12 cellular contexts compared by ENCODE assay signal in genomic region chr1:68624233-68624632, GRCh38.
DNase-seq lines count a peak whose midpoint lies in the region; TF ChIP-seq lines count a peak whose summit lies in the region.
"Had no signal": no experiment of that assay in that cellular context is flagged by ENCODE, and none has a peak within 500 bp of the region (broad histone marks: within the 10 kb centered on the region; RNA-seq: fewer than 3 reads in every experiment).

No MANE protein-coding gene starts in this region.

- H3K4me3 ChIP-seq in NT2/D1 (ENCODE audit: insufficient read length, low read depth) = no peak overlapping the region
- H3K4me3 ChIP-seq: vagina had no signal

- CTCF ChIA-PET in HEK293T (lab: Yijun Ruan, JAX) = interaction anchor here (0.5 kb wide), 1 partner anchor 242 kb away, joined by 3 read pairs; no protein-coding TSS in a partner anchor

- H3K4me3 Mint-ChIP-seq in endothelial cell (ENCODE audit: unreplicated experiment) = no peak overlapping the region
- H3K4me3 Mint-ChIP-seq: activated naive CD8-positive, alpha-beta T cell treated with anti-CD3 and anti-CD28 coated beads, Interleukin-2, amount 50 U/mL, for 24 hours had no signal

- no peaks in the 10 kb centered on the region for H3K4me1 Mint-ChIP-seq in endothelial cell (ENCODE audit: unreplicated experiment)
- H3K4me1 Mint-ChIP-seq: activated naive CD8-positive, alpha-beta T cell treated with anti-CD3 and anti-CD28 coated beads, Interleukin-2, amount 50 U/mL, for 24 hours had no signal

- no peak overlapping the region for H3K27ac Mint-ChIP-seq in endothelial cell (ENCODE audit: unreplicated experiment)
- H3K27ac Mint-ChIP-seq: activated naive CD8-positive, alpha-beta T cell treated with anti-CD3 and anti-CD28 coated beads, Interleukin-2, amount 50 U/mL, for 24 hours had no signal

- H3K9ac ChIP-seq in NT2/D1 (ENCODE audit: insufficient read length, low read depth) = no peak overlapping the region

- POLR2A ChIA-PET in HEK293T (lab: Yijun Ruan, JAX) = no interaction called here

- H3K36me3 Mint-ChIP-seq in endothelial cell (ENCODE audit: low read depth, unreplicated experiment) = no peaks in the 10 kb centered on the region

- DNase-seq in ELF-1 (ENCODE audit: low read depth, low spot score) (peak; percentile 53), NT2/D1 (ENCODE audit: low read depth, low spot score) (peak; percentile 60), dermis blood vessel endothelial cell (peak; percentile 23), iris pigment epithelial cell (ENCODE audit: low read depth) (peak; percentile 15), endothelial cell (ENCODE audit: low spot score) (no peak), HEK293T (ENCODE audit: extremely low spot score) (no peak), globus pallidus (ENCODE audit: low spot score) (no peak)
- DNase-seq in stimulated activated CD4-positive, alpha-beta T cell treated with anti-CD3 and anti-CD28 coated beads, Interleukin-15, amount 100 ng/mL, for 24 hours = no peak
- DNase-seq: activated naive CD8-positive, alpha-beta T cell treated with anti-CD3 and anti-CD28 coated beads, Interleukin-2, amount 50 U/mL, for 24 hours; NCI-H345; RPMI8226 had no signal

- peaks cover 2% of the 10 kb centered on the region for H3K27me3 Mint-ChIP-seq in endothelial cell (ENCODE audit: unreplicated experiment)
- H3K27me3 Mint-ChIP-seq: activated naive CD8-positive, alpha-beta T cell treated with anti-CD3 and anti-CD28 coated beads, Interleukin-2, amount 50 U/mL, for 24 hours had no signal

- TF ChIP-seq CTCF in endothelial cell (IDR thresholded peaks at IDR 0.05; ENCODE audit: unreplicated experiment) = no peak

- no peaks in the 10 kb centered on the region for H3K27me3 ChIP-seq in NT2/D1 (ENCODE audit: insufficient read depth, insufficient read length)
- H3K27me3 ChIP-seq: vagina had no signal

- H3K4me1 ChIP-seq in NT2/D1 (ENCODE audit: insufficient read depth, insufficient read length) = peaks cover 4% of the 10 kb centered on the region
- H3K4me1 ChIP-seq: vagina had no signal

- H3K36me3 ChIP-seq in NT2/D1 (ENCODE audit: insufficient read depth, insufficient read length, low read length) = no peaks in the 10 kb centered on the region
- H3K36me3 ChIP-seq: vagina had no signal

- H3K9me3 Mint-ChIP-seq in endothelial cell (ENCODE audit: unreplicated experiment) = no peaks in the 10 kb centered on the region

- peaks cover 29% of the 10 kb centered on the region for H3K9me3 ChIP-seq in NT2/D1 (ENCODE audit: insufficient read depth, low read length)
- H3K9me3 ChIP-seq: vagina had no signal

TF ChIP-seq in HEK293T, 16 proteins besides CTCF, POLR2A, EP300 and RAD21:
- TF ChIP-seq FOXK2 (IDR thresholded peaks at IDR 0.05) = no peak
- TF ChIP-seq BHLHE40 (IDR thresholded peaks at IDR 0.05; ENCODE audit: borderline replicate concordance) = no peak
- no peak for TF ChIP-seq ZNF384 (IDR thresholded peaks at IDR 0.05)
- no peak for TF ChIP-seq SUZ12 (IDR thresholded peaks at IDR 0.05)
- no peak for TF ChIP-seq TARDBP (IDR thresholded peaks at IDR 0.05)
- TF ChIP-seq FOXM1 (IDR thresholded peaks at IDR 0.05; ENCODE audit: borderline replicate concordance) = no peak
- no peak for TF ChIP-seq ELF4 (IDR thresholded peaks at IDR 0.05)
- no peak for TF ChIP-seq SP1 (IDR thresholded peaks at IDR 0.05)
- TF ChIP-seq NFRKB (IDR thresholded peaks at IDR 0.05) = no peak
- no peak for TF ChIP-seq PKNOX1 (IDR thresholded peaks at IDR 0.05)

Comparison
In these comparisons a context has a peak if more than half of its experiments do, and no peak if none do; other contexts are left out.
1. DNase-seq: peak in ELF-1 (single experiment), NT2/D1 (single experiment), dermis blood vessel endothelial cell (single experiment) and iris pigment epithelial cell (single experiment); none in endothelial cell (single experiment), HEK293T (single experiment), stimulated activated CD4-positive, alpha-beta T cell treated with anti-CD3 and anti-CD28 coated beads, Interleukin-15, amount 100 ng/mL, for 24 hours (single experiment) and globus pallidus (single experiment).